1 cellular context compared by ENCODE assay signal in genomic region chr9:114348261-114348905, GRCh38.
A peak's percentile ranks its signal among the peaks of the same experiment; 100 is the strongest.
TF ChIP-seq lines count a peak whose summit lies in the region.

No MANE protein-coding gene starts in this region.

TF ChIP-seq in GM12878, 131 proteins besides CTCF, POLR2A, EP300 and RAD21:
- TF ChIP-seq SMARCA5 (IDR thresholded peaks at IDR 0.05) (peak; percentile 79), FOS (IDR thresholded peaks at IDR 0.05; ENCODE audit: borderline replicate concordance, extremely low read depth, insufficient read length) (no peak), E2F8 (IDR thresholded peaks at IDR 0.05; ENCODE audit: low read depth, partially characterized antibody) (peak; percentile 35)
